Comparison of ENCODE assay signal across 23 cellular contexts in the genomic region with DNA sequence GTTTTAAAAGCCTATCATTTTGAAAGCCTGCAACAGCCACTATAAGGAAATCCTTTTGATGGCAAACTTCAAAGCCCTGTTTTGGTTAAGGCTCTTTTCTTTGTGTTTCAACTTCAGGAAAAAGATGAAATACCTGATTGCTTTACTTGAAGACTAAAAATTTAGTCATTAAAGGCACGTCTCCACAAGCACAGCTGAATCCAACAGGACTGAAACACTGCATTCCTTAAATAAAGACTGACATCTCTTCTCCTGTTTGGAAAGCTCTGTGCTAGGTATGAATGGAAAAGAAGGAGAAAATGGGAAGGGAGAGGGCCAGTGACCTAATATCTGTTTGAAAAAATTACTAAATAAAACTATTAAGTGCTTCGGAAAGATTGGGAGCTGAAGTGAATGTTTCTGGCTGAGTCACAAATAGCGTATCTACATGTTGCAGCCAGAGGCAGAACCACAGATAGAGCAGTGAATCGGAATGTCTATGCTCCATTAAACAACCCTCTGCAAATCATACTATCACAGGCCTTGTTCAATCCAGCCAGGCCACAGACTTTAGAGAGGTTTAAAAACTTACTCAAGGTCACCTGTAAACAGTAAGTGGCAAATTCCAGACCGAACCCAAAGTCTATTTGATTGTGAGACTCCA. TPM values are rescaled to one million over a fixed set of nuclear protein-coding genes. Genes with fewer than 3 reads are reported as not detected.
DNase-seq lines count a peak whose midpoint lies in the region; ATAC-seq and TF ChIP-seq lines count a peak whose summit lies in the region.
"Had no signal": no experiment of that assay in that cellular context is flagged by ENCODE, and none has a peak within 500 bp of the region (broad histone marks: within the 10 kb centered on the region; RNA-seq: fewer than 3 reads in every experiment).

No MANE protein-coding gene starts in this region.

- WGBS in neuronal stem cell (ENCODE audit: extremely low coverage in 2 of 2, insufficient read length in 2 of 2, insufficient replicate concordance in 1 of 2), 2 donors: no CpG with 5 or more reads among the region's 5 CpGs

- peaks cover 0 to 3% of the 10 kb centered on the region in 2 donors for H3K4me1 ChIP-seq in neuronal stem cell (ENCODE audit: control insufficient read depth in 2 of 2, insufficient read depth in 1 of 2, low read depth in 1 of 2, low read length in 2 of 2)
- H3K4me1 ChIP-seq: right lobe of liver, tibial artery had no signal

- no peak overlapping the region for H2BK12ac ChIP-seq in neuronal stem cell (ENCODE audit: low read length)

- no peak overlapping the region for H3K9ac ChIP-seq in neuronal stem cell (ENCODE audit: low read depth, low read length, poor library complexity)

- no peak overlapping the region for H4K91ac ChIP-seq in neuronal stem cell (ENCODE audit: low read depth, low read length, poor library complexity)

- no peak overlapping the region for H2AK5ac ChIP-seq in neuronal stem cell (ENCODE audit: low read depth, low read length)

- no peak overlapping the region for H3K27ac ChIP-seq in RWPE1
- no peak overlapping the region for H3K27ac ChIP-seq in neuronal stem cell (replicated peaks; ENCODE audit: low read length)
- H3K27ac ChIP-seq: PC-9, right lobe of liver, SK-N-MC, tibial artery had no signal

- H2AFZ ChIP-seq in neuronal stem cell (ENCODE audit: low read length): peak overlapping the region; percentile 47
- H2AFZ ChIP-seq: PC-9 had no signal

- no peak overlapping the region for H3K4me2 ChIP-seq in neuronal stem cell (ENCODE audit: insufficient read depth, low read length, poor library complexity, severe bottlenecking)
- H3K4me2 ChIP-seq: PC-9 had no signal

- POLR2A ChIA-PET in RWPE1 (lab: Yijun Ruan, JAX; ENCODE audit: low non-redundant PET): no interaction called here

- no peak overlapping the region for H2BK15ac ChIP-seq in neuronal stem cell (ENCODE audit: low read length)

- H3K4me3 Mint-ChIP-seq in HFFc6: peak overlapping the region; percentile 31; the same call in 1 of the 2 replicates
- no peak overlapping the region for H3K4me3 Mint-ChIP-seq in natural killer cell treated with Interleukin-12 subunit alpha and Interleukin-12 subunit beta and Interleukin-15 and Interleukin-18, amount 100 ng/mL, for 72 hours
- H3K4me3 Mint-ChIP-seq: activated T-helper 1 cell treated with anti-CD3 and anti-CD28 coated beads, Interleukin-12 subunit alpha, Interleukin-12 subunit beta, Interleukin-2, Interleukin-4 antibody, amounts not matched to agents 30 ng/mL and 10 ng/mL and 1 ng/mL, durations not matched to agents 14 hours and 24 hours and 36 hours; brain; stimulated activated naive B cell treated with anti-CD40 and anti-IgM and Interleukin-4, amounts not matched to agents 10 μg/mL and 1 μg/mL and 100 μg/mL, for 72 hours had no signal

- in situ Hi-C loops in KBM-7 (cut with MboI; ENCODE audit: low pct_unique_long_range_greater_than_20kb, low sequenced_read_pairs): no loop called here

- no peak overlapping the region for H3K18ac ChIP-seq in neuronal stem cell (ENCODE audit: low read length)

- H3K27me3 ChIP-seq in neuronal stem cell (ENCODE audit: control insufficient read depth in 3 of 3, insufficient read depth in 3 of 3, low read depth in 1 of 3, low read length in 3 of 3): no peaks in the 10 kb centered on the region
- H3K27me3 ChIP-seq: right lobe of liver, tibial artery had no signal

- H3K23ac ChIP-seq in neuronal stem cell (ENCODE audit: low read depth, low read length, poor library complexity): no peak overlapping the region

- peaks cover 3 to 4% of the 10 kb centered on the region in 2 donors for H3K9me3 ChIP-seq in neuronal stem cell (replicated peaks in 1 of 2; ENCODE audit: control insufficient read depth in 2 of 2, insufficient read depth in 1 of 2, low read depth in 1 of 2, low read length in 2 of 2)
- H3K9me3 ChIP-seq: right lobe of liver had no signal

- no peak overlapping the region for H2BK120ac ChIP-seq in neuronal stem cell (ENCODE audit: low read depth, low read length)

- H3K14ac ChIP-seq in neuronal stem cell (ENCODE audit: low read length): no peak overlapping the region

- peak; percentile 66 for ATAC-seq in esophagus mucosa
- ATAC-seq in GM18505 (IDR thresholded peaks at IDR 0.05; ENCODE audit: unreplicated experiment): no peak
- no peak for ATAC-seq in natural killer cell treated with Interleukin-12 subunit alpha and Interleukin-12 subunit beta and Interleukin-15 and Interleukin-18, amount 100 ng/mL, for 72 hours
- ATAC-seq: activated naive CD4-positive, alpha-beta T cell treated with anti-CD3 and anti-CD28 coated beads, Interleukin-2, amount 50 U/mL, for 72 hours; left lobe of liver; right lobe of liver; stimulated activated naive B cell treated with anti-CD40 and anti-IgM and Interleukin-4, amounts not matched to agents 10 μg/mL and 1 μg/mL and 100 μg/mL, for 72 hours had no signal

- no peak overlapping the region for H4K8ac ChIP-seq in neuronal stem cell (ENCODE audit: low read depth, low read length)

- CTCF ChIA-PET in RWPE1 (lab: Yijun Ruan, JAX): interaction anchor here (0.7 to 0.9 kb wide), 2 partner anchors 8 to 173 kb away, joined by 3 to 7 read pairs; no protein-coding TSS in a partner anchor

- peaks cover 7% of the 10 kb centered on the region for H3K4me1 Mint-ChIP-seq in HFFc6 (ENCODE audit: low read depth)
- H3K4me1 Mint-ChIP-seq in natural killer cell treated with Interleukin-12 subunit alpha and Interleukin-12 subunit beta and Interleukin-15 and Interleukin-18, amount 100 ng/mL, for 72 hours (ENCODE audit: low read depth in 2 of 2): no peaks in the 10 kb centered on the region
- H3K4me1 Mint-ChIP-seq: brain; stimulated activated naive B cell treated with anti-CD40 and anti-IgM and Interleukin-4, amounts not matched to agents 10 μg/mL and 1 μg/mL and 100 μg/mL, for 72 hours had no signal

- peak overlapping the region; percentile 12; the same call in 1 of the 2 replicates for H3K27ac Mint-ChIP-seq in HFFc6
- H3K27ac Mint-ChIP-seq in natural killer cell treated with Interleukin-12 subunit alpha and Interleukin-12 subunit beta and Interleukin-15 and Interleukin-18, amount 100 ng/mL, for 72 hours: no peak overlapping the region
- H3K27ac Mint-ChIP-seq: activated naive CD4-positive, alpha-beta T cell treated with anti-CD3 and anti-CD28 coated beads, Interleukin-2, amount 50 U/mL, for 72 hours; activated T-helper 1 cell treated with anti-CD3 and anti-CD28 coated beads, Interleukin-12 subunit alpha, Interleukin-12 subunit beta, Interleukin-2, Interleukin-4 antibody, amounts not matched to agents 30 ng/mL and 10 ng/mL and 1 ng/mL, durations not matched to agents 14 hours and 24 hours and 36 hours; stimulated activated naive B cell treated with anti-CD40 and anti-IgM and Interleukin-4, amounts not matched to agents 10 μg/mL and 1 μg/mL and 100 μg/mL, for 72 hours had no signal

- no peak overlapping the region for H3K4me3 ChIP-seq in neuronal stem cell (ENCODE audit: low read length in 2 of 2)
- H3K4me3 ChIP-seq: PC-9, right lobe of liver, SK-N-MC, tibial artery had no signal

- peaks cover 1% of the 10 kb centered on the region; the same call in 1 of the 2 replicates for H3K27me3 Mint-ChIP-seq in HFFc6 (ENCODE audit: insufficient read depth)
- H3K27me3 Mint-ChIP-seq in natural killer cell treated with Interleukin-12 subunit alpha and Interleukin-12 subunit beta and Interleukin-15 and Interleukin-18, amount 100 ng/mL, for 72 hours: peaks cover 23 to 32% of the 10 kb centered on the region in 2 donors
- H3K27me3 Mint-ChIP-seq: brain had no signal

- H3K36me3 Mint-ChIP-seq in HFFc6 (ENCODE audit: low read depth): peaks cover 19% of the 10 kb centered on the region
- H3K36me3 Mint-ChIP-seq in natural killer cell treated with Interleukin-12 subunit alpha and Interleukin-12 subunit beta and Interleukin-15 and Interleukin-18, amount 100 ng/mL, for 72 hours: peaks cover 15% of the 10 kb centered on the region
- H3K36me3 Mint-ChIP-seq: brain had no signal

- H3K4ac ChIP-seq in neuronal stem cell (ENCODE audit: low read length): no peak overlapping the region

- DNase-seq in HFFc6 (peak; percentile 40), RWPE1 (ENCODE audit: low spot score) (peak; percentile 50), neuronal stem cell (ENCODE audit: low spot score) (no peak), KBM-7 (no peak), putamen (ENCODE audit: low spot score) (no peak)
- DNase-seq in natural killer cell treated with Interleukin-12 subunit alpha and Interleukin-12 subunit beta and Interleukin-15 and Interleukin-18, amount 100 ng/mL, for 72 hours (ENCODE audit: low spot score): no peak
- DNase-seq: activated CD4-positive, CD25-positive, alpha-beta regulatory T cell treated with anti-CD3 and anti-CD28 coated beads, Interleukin-2, amount 50 U/mL, for 72 hours; AML-193; cortex of kidney; NCI-H1694 treated with DMSO at 0.1 percent for 48 hours; NCI-H2227 treated with DMSO at 0.1 percent for 48 hours; occipital lobe; PC-9; right lobe of liver; stimulated activated naive B cell treated with anti-CD40 and anti-IgM and Interleukin-4, amounts not matched to agents 10 μg/mL and 1 μg/mL and 100 μg/mL, for 72 hours; tibial artery had no signal

- no peaks in the 10 kb centered on the region for H3K36me3 ChIP-seq in neuronal stem cell (replicated peaks in 1 of 2; ENCODE audit: control insufficient read depth in 2 of 2, insufficient read depth in 2 of 2, low read length in 2 of 2)
- H3K36me3 ChIP-seq: right lobe of liver, tibial artery had no signal

- H3K9me3 Mint-ChIP-seq in HFFc6: peaks cover 24% of the 10 kb centered on the region
- peaks cover 9% of the 10 kb centered on the region for H3K9me3 Mint-ChIP-seq in natural killer cell treated with Interleukin-12 subunit alpha and Interleukin-12 subunit beta and Interleukin-15 and Interleukin-18, amount 100 ng/mL, for 72 hours

- no peaks in the 10 kb centered on the region for H3K79me1 ChIP-seq in neuronal stem cell (ENCODE audit: low read depth, low read length)

- TF ChIP-seq CTCF in HFFc6 (IDR thresholded peaks at IDR 0.05) (no peak), RWPE1 (conservative IDR thresholded peaks at IDR 0.05; ENCODE audit: low read depth) (no peak)

- no peak for TF ChIP-seq POLR2A in GM18505 (IDR thresholded peaks at IDR 0.05; ENCODE audit: borderline replicate concordance, extremely low read depth, insufficient read depth, insufficient read length)

- no peak overlapping the region for H2BK5ac ChIP-seq in neuronal stem cell (ENCODE audit: low read length)

RNA-seq across cellular contexts. Expression of a gene that starts 21.1 kb away (rescaled TPM):
- total RNA-seq in HFFc6 (2021; fragmentation: NEBNext Ultra II Directional; extraction: Animal tissue kit (Norgen Biotek cat#: 25700)): 10 to 100 TPM; 56.9 to 62.8 (median 59.0) TPM
- 93.7 TPM for total RNA-seq in esophagus mucosa
- 97.0 TPM for polyA plus RNA-seq in neuronal stem cell (2013, experiment 1 of 2)
- polyA plus RNA-seq in neuronal stem cell (2013, experiment 2 of 2): 108 TPM
- 10 to 100 TPM; 51.0 to 64.3 TPM for total RNA-seq in natural killer cell treated with Interleukin-12 subunit alpha and Interleukin-12 subunit beta and Interleukin-15 and Interleukin-18, amount 100 ng/mL, for 72 hours

Comparison
In these comparisons a context has a peak if more than half of its experiments do, and no peak if none do; other contexts are left out.
1. DNase-seq: peak in HFFc6 (single experiment) and RWPE1 (single experiment); none in neuronal stem cell (single experiment), KBM-7 (single experiment), putamen (single experiment) and natural killer cell treated with Interleukin-12 subunit alpha and Interleukin-12 subunit beta and Interleukin-15 and Interleukin-18, amount 100 ng/mL, for 72 hours (single experiment).